In the genomic region with DNA sequence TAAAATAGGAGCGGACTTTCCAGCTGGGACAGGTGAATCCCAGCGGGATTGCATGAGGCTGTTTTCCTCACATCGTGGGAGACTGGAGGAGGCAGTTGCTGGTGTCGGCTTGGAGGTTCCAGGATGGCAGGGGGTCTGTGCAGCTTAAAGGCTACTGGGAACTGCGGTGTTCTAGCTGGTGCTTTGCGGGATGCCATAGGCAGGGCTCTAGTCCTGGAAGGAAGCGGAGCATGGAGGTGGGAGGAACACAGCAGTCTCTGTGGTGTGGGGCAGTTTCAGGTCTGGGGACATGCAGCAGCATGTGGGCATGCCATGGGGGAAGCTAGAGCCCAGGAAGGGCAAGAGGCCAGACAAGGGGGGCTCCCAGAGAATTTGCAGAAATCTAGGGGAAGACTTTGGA, we compare ENCODE assay signal across 29 cellular contexts.
"Had no signal": no experiment of that assay in that cellular context is flagged by ENCODE, and none has a peak within 500 bp of the region (broad histone marks: within the 10 kb centered on the region; RNA-seq: fewer than 3 reads in every experiment).

No MANE protein-coding gene starts in this region.

- H3K27ac ChIP-seq: adrenal gland, body of pancreas, cardiac muscle cell had no signal

- H3K4me1 ChIP-seq: adrenal gland had no signal

- H3K27me3 ChIP-seq: body of pancreas, cardiac muscle cell had no signal

- H3K36me3 ChIP-seq: adrenal gland, cardiac muscle cell had no signal

- H3K36me3 Mint-ChIP-seq: activated CD4-positive, alpha-beta memory T cell treated with anti-CD3 and anti-CD28 coated beads for 36 hours; activated CD8-positive, alpha-beta memory T cell treated with anti-CD3 and anti-CD28 coated beads, Interleukin-2, amount 10 ng/mL, durations not matched to agents 7 days and 5 days; activated naive CD4-positive, alpha-beta T cell treated with anti-CD3 and anti-CD28 coated beads, Interleukin-2, amount 50 U/mL, for 24 hours; activated naive CD8-positive, alpha-beta T cell treated with anti-CD3 and anti-CD28 coated beads for 36 hours had no signal

- DNase-seq: activated CD4-positive, alpha-beta memory T cell treated with anti-CD3 and anti-CD28 coated beads for 36 hours; activated CD4-positive, alpha-beta T cell treated with anti-CD3 and anti-CD28 coated beads for 36 hours; activated CD4-positive, alpha-beta T cell treated with anti-CD3 and anti-CD28 coated beads, Interleukin-2, amount 10 ng/mL, durations not matched to agents 24 days and 14 days; activated CD4-positive, CD25-positive, alpha-beta regulatory T cell; activated CD4-positive, CD25-positive, alpha-beta regulatory T cell treated with anti-CD3 and anti-CD28 coated beads, Interleukin-2, amount 50 U/mL, for 72 hours; activated CD8-positive, alpha-beta memory T cell treated with anti-CD3 and anti-CD28 coated beads, Interleukin-2, amount 10 ng/mL, durations not matched to agents 7 days and 5 days; activated CD8-positive, alpha-beta memory T cell treated with anti-CD3 and anti-CD28 coated beads, Interleukin-2, amount 50 U/mL, for 4 hours; activated CD8-positive, alpha-beta T cell treated with anti-CD3 and anti-CD28 coated beads, Interleukin-2, amount 10 ng/mL, durations not matched to agents 7 days and 5 days; activated effector memory CD4-positive, alpha-beta T cell treated with anti-CD3 and anti-CD28 coated beads, Interleukin-2, amount 50 U/mL, for 16 hours; activated naive CD4-positive, alpha-beta T cell treated with anti-CD3 and anti-CD28 coated beads for 36 hours; activated naive CD8-positive, alpha-beta T cell treated with anti-CD3 and anti-CD28 coated beads for 36 hours; activated naive CD8-positive, alpha-beta T cell treated with anti-CD3 and anti-CD28 coated beads, Interleukin-2, amount 50 U/mL, for 24 hours; activated T-cell treated with anti-CD3 and anti-CD28 coated beads, Interleukin-2, amount 50 U/mL, for 1 hour; activated T-cell treated with anti-CD3 and anti-CD28 coated beads, Interleukin-2, amount 50 U/mL, for 48 hours; amygdala; aorta; body of pancreas; cortex of kidney; dermis blood vessel endothelial cell; effector CD8-positive, alpha-beta T cell; foreskin fibroblast; T-helper 2 cell had no signal

- H3K4me3 ChIP-seq: adrenal gland, body of pancreas, cardiac muscle cell had no signal

- H3K9me3 Mint-ChIP-seq: activated CD4-positive, alpha-beta memory T cell treated with anti-CD3 and anti-CD28 coated beads for 36 hours; activated CD4-positive, alpha-beta T cell treated with anti-CD3 and anti-CD28 coated beads, Interleukin-2, amount 10 ng/mL, durations not matched to agents 24 days and 14 days; activated naive CD4-positive, alpha-beta T cell treated with anti-CD3 and anti-CD28 coated beads for 36 hours; activated naive CD4-positive, alpha-beta T cell treated with anti-CD3 and anti-CD28 coated beads, Interleukin-2, amount 50 U/mL, for 24 hours; activated naive CD8-positive, alpha-beta T cell treated with anti-CD3 and anti-CD28 coated beads for 36 hours; activated naive CD8-positive, alpha-beta T cell treated with anti-CD3 and anti-CD28 coated beads, Interleukin-2, amount 50 U/mL, for 24 hours; activated T-helper 1 cell treated with anti-CD3 and anti-CD28 coated beads, Interleukin-12 subunit alpha, Interleukin-12 subunit beta, Interleukin-2, Interleukin-4 antibody, amounts not matched to agents 30 ng/mL and 10 ng/mL and 1 ng/mL, durations not matched to agents 14 hours and 24 hours and 36 hours; activated T-helper 2 cell treated with anti-CD3 and anti-CD28 coated beads, Interferon-gamma antibody, Interleukin-2, Interleukin-4, amounts not matched to agents 10 μg/mL and 5 μg/mL and 100 μg/mL, durations not matched to agents 14 hours and 24 hours and 36 hours; central memory CD8-positive, alpha-beta T cell had no signal

- H3K27me3 Mint-ChIP-seq: activated CD4-positive, alpha-beta T cell treated with anti-CD3 and anti-CD28 coated beads, Interleukin-2, amount 10 ng/mL, durations not matched to agents 24 days and 14 days had no signal

- H3K9me3 ChIP-seq: adrenal gland, body of pancreas had no signal

- H3K4me1 Mint-ChIP-seq: activated CD4-positive, alpha-beta T cell treated with anti-CD3 and anti-CD28 coated beads for 36 hours; activated CD4-positive, alpha-beta T cell treated with anti-CD3 and anti-CD28 coated beads, Interleukin-2, amount 10 ng/mL, durations not matched to agents 24 days and 14 days; activated CD8-positive, alpha-beta memory T cell treated with anti-CD3 and anti-CD28 coated beads, Interleukin-2, amount 10 ng/mL, durations not matched to agents 7 days and 5 days; activated naive CD4-positive, alpha-beta T cell treated with anti-CD3 and anti-CD28 coated beads, Interleukin-2, amount 50 U/mL, for 24 hours; activated naive CD8-positive, alpha-beta T cell treated with anti-CD3 and anti-CD28 coated beads for 36 hours; activated naive CD8-positive, alpha-beta T cell treated with anti-CD3 and anti-CD28 coated beads, Interleukin-2, amount 50 U/mL, for 24 hours; central memory CD8-positive, alpha-beta T cell had no signal

- H3K4me3 Mint-ChIP-seq: activated CD4-positive, alpha-beta memory T cell treated with anti-CD3 and anti-CD28 coated beads for 36 hours; activated CD4-positive, alpha-beta T cell treated with anti-CD3 and anti-CD28 coated beads for 36 hours; activated CD4-positive, alpha-beta T cell treated with anti-CD3 and anti-CD28 coated beads, Interleukin-2, amount 10 ng/mL, durations not matched to agents 24 days and 14 days; activated CD8-positive, alpha-beta memory T cell treated with anti-CD3 and anti-CD28 coated beads, Interleukin-2, amount 10 ng/mL, durations not matched to agents 7 days and 5 days; activated CD8-positive, alpha-beta T cell treated with anti-CD3 and anti-CD28 coated beads, Interleukin-2, amount 10 ng/mL, durations not matched to agents 7 days and 5 days; activated naive CD4-positive, alpha-beta T cell treated with anti-CD3 and anti-CD28 coated beads for 36 hours; activated naive CD4-positive, alpha-beta T cell treated with anti-CD3 and anti-CD28 coated beads, Interleukin-2, amount 50 U/mL, for 24 hours; activated naive CD8-positive, alpha-beta T cell treated with anti-CD3 and anti-CD28 coated beads for 36 hours; activated naive CD8-positive, alpha-beta T cell treated with anti-CD3 and anti-CD28 coated beads, Interleukin-2, amount 50 U/mL, for 24 hours; activated T-helper 1 cell treated with anti-CD3 and anti-CD28 coated beads, Interleukin-12 subunit alpha, Interleukin-12 subunit beta, Interleukin-2, Interleukin-4 antibody, amounts not matched to agents 30 ng/mL and 10 ng/mL and 1 ng/mL, durations not matched to agents 14 hours and 24 hours and 36 hours; central memory CD8-positive, alpha-beta T cell had no signal

- H3K27ac Mint-ChIP-seq: activated CD4-positive, alpha-beta memory T cell treated with anti-CD3 and anti-CD28 coated beads for 36 hours; activated CD4-positive, alpha-beta T cell treated with anti-CD3 and anti-CD28 coated beads for 36 hours; activated CD4-positive, alpha-beta T cell treated with anti-CD3 and anti-CD28 coated beads, Interleukin-2, amount 10 ng/mL, durations not matched to agents 24 days and 14 days; activated CD8-positive, alpha-beta memory T cell treated with anti-CD3 and anti-CD28 coated beads, Interleukin-2, amount 10 ng/mL, durations not matched to agents 7 days and 5 days; activated CD8-positive, alpha-beta T cell treated with anti-CD3 and anti-CD28 coated beads, Interleukin-2, amount 10 ng/mL, durations not matched to agents 7 days and 5 days; activated naive CD4-positive, alpha-beta T cell treated with anti-CD3 and anti-CD28 coated beads for 36 hours; activated naive CD8-positive, alpha-beta T cell treated with anti-CD3 and anti-CD28 coated beads for 36 hours; activated naive CD8-positive, alpha-beta T cell treated with anti-CD3 and anti-CD28 coated beads, Interleukin-2, amount 50 U/mL, for 24 hours; activated T-helper 1 cell treated with anti-CD3 and anti-CD28 coated beads, Interleukin-12 subunit alpha, Interleukin-12 subunit beta, Interleukin-2, Interleukin-4 antibody, amounts not matched to agents 30 ng/mL and 10 ng/mL and 1 ng/mL, durations not matched to agents 14 hours and 24 hours and 36 hours; activated T-helper 2 cell treated with anti-CD3 and anti-CD28 coated beads, Interferon-gamma antibody, Interleukin-2, Interleukin-4, amounts not matched to agents 10 μg/mL and 5 μg/mL and 100 μg/mL, durations not matched to agents 14 hours and 24 hours and 36 hours had no signal

- ATAC-seq: activated CD4-positive, alpha-beta T cell treated with anti-CD3 and anti-CD28 coated beads for 36 hours; activated CD8-positive, alpha-beta memory T cell treated with anti-CD3 and anti-CD28 coated beads, Interleukin-2, amount 10 ng/mL, durations not matched to agents 7 days and 5 days; activated CD8-positive, alpha-beta T cell treated with anti-CD3 and anti-CD28 coated beads, Interleukin-2, amount 10 ng/mL, durations not matched to agents 7 days and 5 days; activated naive CD8-positive, alpha-beta T cell treated with anti-CD3 and anti-CD28 coated beads, Interleukin-2, amount 50 U/mL, for 24 hours; body of pancreas; esophagus mucosa had no signal
